8 cellular contexts compared by ENCODE assay signal in genomic region chr11:127074151-127074761, GRCh38.
DNase-seq lines count a peak whose midpoint lies in the region; ATAC-seq and TF ChIP-seq lines count a peak whose summit lies in the region.

No MANE protein-coding gene starts in this region.

- no peaks in the 10 kb centered on the region for H3K27me3 Mint-ChIP-seq in WTC11 (ENCODE audit: low read depth)

- H3K36me3 Mint-ChIP-seq in WTC11, result no peaks in the 10 kb centered on the region

- no peak overlapping the region for H3K4me3 ChIP-seq in spleen

- no peak overlapping the region for H3K27ac ChIP-seq in spleen

- peak; percentile 30 for TF ChIP-seq CTCF in AG09319 (IDR thresholded peaks at IDR 0.05; ENCODE audit: low read depth, low read length)
- TF ChIP-seq CTCF in WTC11 (IDR thresholded peaks at IDR 0.05), result no peak
- peak in 5 of 11 experiments; percentile 11 to 23 (median 17) for TF ChIP-seq CTCF in spleen (IDR thresholded peaks at IDR 0.05 in 8 of 11, conservative IDR thresholded peaks at IDR 0.05 in 3 of 11)

- DNase-seq in AG09319 (ENCODE audit: extremely low read depth, low read depth) (no peak), NCI-H1092 (lab: John Stamatoyannopoulos, UW) (peak; percentile 77), WTC11 (ENCODE audit: low spot score) (peak; percentile 36), midbrain (lab: John Stamatoyannopoulos, UW) (peak; percentile 10), spleen (no peak)
- DNase-seq in activated CD8-positive, alpha-beta memory T cell treated with anti-CD3 and anti-CD28 coated beads, Interleukin-2, amount 50 U/mL, for 4 hours, result no peak

- ATAC-seq in GM18517 (IDR thresholded peaks at IDR 0.05; ENCODE audit: unreplicated experiment), result peak; percentile 92
- peak; percentile 55 for ATAC-seq in HG02840 (IDR thresholded peaks at IDR 0.05; ENCODE audit: low FRiP score, unreplicated experiment)
- peak; percentile 93 for ATAC-seq in WTC11

- no peak overlapping the region for H3K27ac Mint-ChIP-seq in WTC11

- 45 to 59% (median 54%) methylated on average over 6 to 7 of the region's 7 CpGs for WGBS in spleen, 5 donors

- no peaks in the 10 kb centered on the region for H3K9me3 Mint-ChIP-seq in WTC11

- H3K4me1 ChIP-seq in spleen, result no peaks in the 10 kb centered on the region

- peaks cover 16% of the 10 kb centered on the region for H3K4me1 Mint-ChIP-seq in WTC11

- no peak overlapping the region for H3K4me3 Mint-ChIP-seq in WTC11

- intact Hi-C loops in spleen (cut with DNase I; ENCODE audit: low total_unique reads), result no loop called here

- CTCF ChIA-PET in WTC11 (lab: Charles Lee), result interaction anchor here (0.6 to 3.3 kb wide), 18 partner anchors 9 to 633 kb away, joined by 3 to 31 read pairs (median 4); no protein-coding TSS in a partner anchor

- no peaks in the 10 kb centered on the region for H3K36me3 ChIP-seq in spleen

- H3K9me3 ChIP-seq in spleen, result no peaks in the 10 kb centered on the region

- H3K27me3 ChIP-seq in spleen (replicated peaks in 1 of 7), result no peaks in the 10 kb centered on the region

- TF ChIP-seq POLR2A in spleen (IDR thresholded peaks at IDR 0.05), result no peak

- POLR2A ChIA-PET in WTC11 (lab: Charles Lee), result no interaction called here

TF ChIP-seq in WTC11, 78 proteins besides CTCF, POLR2A, EP300 and RAD21:
- no peak for TF ChIP-seq JAZF1 (CRISPR knock-in tag; IDR thresholded peaks at IDR 0.05)
- no peak for TF ChIP-seq SMAD4 (CRISPR knock-in tag; IDR thresholded peaks at IDR 0.05)
- TF ChIP-seq ZNF416 (CRISPR knock-in tag; IDR thresholded peaks at IDR 0.05), result no peak
- no peak for TF ChIP-seq NFE2L1 (CRISPR knock-in tag; IDR thresholded peaks at IDR 0.05)
- TF ChIP-seq E2F4 (CRISPR knock-in tag; IDR thresholded peaks at IDR 0.05; ENCODE audit: borderline replicate concordance, low read depth), result no peak
- no peak for TF ChIP-seq ZMAT4 (CRISPR knock-in tag; IDR thresholded peaks at IDR 0.05)
- TF ChIP-seq ZNF671 (CRISPR knock-in tag; IDR thresholded peaks at IDR 0.05), result no peak
- no peak for TF ChIP-seq MYBL2 (CRISPR knock-in tag; IDR thresholded peaks at IDR 0.05)
- no peak for TF ChIP-seq ESRRA (CRISPR knock-in tag; IDR thresholded peaks at IDR 0.05; ENCODE audit: borderline replicate concordance)
- no peak for TF ChIP-seq ZNF425 (CRISPR knock-in tag; conservative IDR thresholded peaks at IDR 0.05)
- TF ChIP-seq EMX1 (CRISPR knock-in tag; IDR thresholded peaks at IDR 0.05), result no peak
- TF ChIP-seq TEAD4 (CRISPR knock-in tag; IDR thresholded peaks at IDR 0.05), result no peak
- TF ChIP-seq CBFB (CRISPR knock-in tag; IDR thresholded peaks at IDR 0.05; ENCODE audit: low read depth), result no peak
- no peak for TF ChIP-seq ETV6 (CRISPR knock-in tag; IDR thresholded peaks at IDR 0.05)
- no peak for TF ChIP-seq RELA (CRISPR knock-in tag; IDR thresholded peaks at IDR 0.05; ENCODE audit: borderline replicate concordance)

Comparison
In these comparisons a context has a peak if more than half of its experiments do, and no peak if none do; other contexts are left out.
1. DNase-seq: peak in NCI-H1092 (single experiment), WTC11 (single experiment) and midbrain (single experiment); none in AG09319 (single experiment), activated CD8-positive, alpha-beta memory T cell treated with anti-CD3 and anti-CD28 coated beads, Interleukin-2, amount 50 U/mL, for 4 hours (single experiment) and spleen (single experiment).
2. Peak in every context shown above with its lines, with median percentiles within 50 percentile points of each other: ATAC-seq.